12 cellular contexts compared by ENCODE assay signal in the genomic region with DNA sequence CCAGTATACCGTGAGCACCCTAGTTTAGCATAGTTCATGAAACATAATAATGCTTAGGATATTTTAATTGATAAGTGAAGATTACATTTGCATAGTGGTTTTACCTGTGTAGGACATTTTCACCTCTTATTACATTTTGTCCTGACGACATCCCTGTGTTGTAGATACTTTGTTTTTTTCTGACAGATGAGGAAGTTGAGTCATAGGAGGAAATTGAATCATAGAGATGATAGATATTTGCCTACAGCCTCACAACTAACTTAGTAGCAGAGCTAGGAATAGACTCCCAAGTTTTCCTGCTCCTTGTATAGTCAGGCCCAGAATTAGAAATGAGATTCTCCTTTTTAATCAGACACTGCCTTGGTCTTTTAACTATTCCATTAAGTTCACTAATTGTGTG.
DNase-seq lines count a peak whose midpoint lies in the region; ATAC-seq and TF ChIP-seq lines count a peak whose summit lies in the region.
"Had no signal": no experiment of that assay in that cellular context is flagged by ENCODE, and none has a peak within 500 bp of the region (broad histone marks: within the 10 kb centered on the region; RNA-seq: fewer than 3 reads in every experiment).

No MANE protein-coding gene starts in this region.

- no peak overlapping the region for H2BK5ac ChIP-seq in mesendoderm (ENCODE audit: low read length)

- H3K79me2 ChIP-seq in HCT116 (ENCODE audit: insufficient read depth, low read length) (no peaks in the 10 kb centered on the region), mesendoderm (ENCODE audit: control insufficient read depth, insufficient read depth, low read length) (no peaks in the 10 kb centered on the region)

- POLR2A ChIA-PET in HCT116 (lab: Charles Lee), result interaction anchor here (1.2 kb wide), 1 partner anchor 14 kb away, joined by 3 read pairs; no protein-coding TSS in a partner anchor

- no peak overlapping the region for H3K23ac ChIP-seq in mesendoderm (ENCODE audit: low read length)

- no peak overlapping the region for H3K18ac ChIP-seq in mesendoderm (ENCODE audit: low read length)

- TF ChIP-seq CTCF in HCT116 (IDR thresholded peaks at IDR 0.05 in 2 of 3, conservative IDR thresholded peaks at IDR 0.05 in 1 of 3; ENCODE audit: borderline replicate concordance in 1 of 3, insufficient read depth in 1 of 3, low read depth in 2 of 3, low read length in 2 of 3) (no peak), fibroblast of pulmonary artery (IDR thresholded peaks at IDR 0.05; ENCODE audit: low read length, missing control alignments) (no peak)

- no peak overlapping the region for H2BK15ac ChIP-seq in mesendoderm (replicated peaks; ENCODE audit: low read depth)

- H3K9me2 ChIP-seq in HCT116 (ENCODE audit: insufficient read depth), result no peaks in the 10 kb centered on the region

- BruUV-seq in HCT116 (replicated peaks; lab: Mats Ljungman, UMichigan), result no TSS peak

- TF ChIP-seq POLR2A in HCT116 (IDR thresholded peaks at IDR 0.05; ENCODE audit: borderline replicate concordance, extremely low read depth, insufficient read depth, insufficient read length), result no peak

- H3K9ac ChIP-seq in HCT116 (ENCODE audit: low read length) (no peak overlapping the region), mesendoderm (ENCODE audit: low read length) (no peak overlapping the region)

- no peak overlapping the region for H4K8ac ChIP-seq in mesendoderm (ENCODE audit: low read depth, low read length)

- ATAC-seq in HCT116, result no peak

- H3K79me1 ChIP-seq in mesendoderm (ENCODE audit: low read length), result no peaks in the 10 kb centered on the region

- H2AFZ ChIP-seq in HCT116 (ENCODE audit: low read depth, low read length, poor library complexity, severe bottlenecking), result no peak overlapping the region

- H3K27me3 ChIP-seq in HCT116 (ENCODE audit: insufficient read depth, low read length) (no peaks in the 10 kb centered on the region), mesendoderm (ENCODE audit: insufficient read depth, low read length, poor library complexity) (no peaks in the 10 kb centered on the region)
- H3K27me3 ChIP-seq: cardiac muscle cell had no signal

- no peak overlapping the region for H2BK120ac ChIP-seq in mesendoderm (ENCODE audit: low read depth, low read length)

- RAD21 ChIA-PET in HCT116 (lab: Charles Lee; ENCODE audit: low non-redundant PET in 1 of 2, low total read pairs in 2 of 2, uncharacterized antibody in 2 of 2, unreplicated experiment in 2 of 2), result no interaction called here

- H4K20me1 ChIP-seq in HCT116 (ENCODE audit: insufficient read depth), result no peaks in the 10 kb centered on the region

- intact Hi-C loops in HCT116 (cut with micrococcal nuclease), result no loop called here

- H3K36me3 ChIP-seq in HCT116 (ENCODE audit: control insufficient read depth in 1 of 2, insufficient read depth in 2 of 2, low read length in 2 of 2) (no peaks in the 10 kb centered on the region), mesendoderm (ENCODE audit: control insufficient read depth, insufficient read depth, low read length) (no peaks in the 10 kb centered on the region)
- H3K36me3 ChIP-seq: cardiac muscle cell had no signal

- H3K4ac ChIP-seq in mesendoderm (ENCODE audit: low read depth, low read length), result no peak overlapping the region

- H3K9me3 ChIP-seq in HCT116 (ENCODE audit: control insufficient read depth in 1 of 2, insufficient read depth in 1 of 2, low read depth in 1 of 2, low read length in 2 of 2), result no peaks in the 10 kb centered on the region

- no peak overlapping the region for H3K56ac ChIP-seq in mesendoderm (ENCODE audit: low read length)

- no peak for TF ChIP-seq RAD21 in HCT116 (IDR thresholded peaks at IDR 0.05; ENCODE audit: low read depth)

- CTCF ChIA-PET in HCT116 (lab: Charles Lee), result no interaction called here

- H3K4me3 ChIP-seq in HCT116 (replicated peaks in 1 of 2; ENCODE audit: low read depth in 1 of 2, low read length in 2 of 2) (no peak overlapping the region), fibroblast of pulmonary artery (replicated peaks; ENCODE audit: low read depth, low read length) (no peak overlapping the region), mesendoderm (ENCODE audit: low read length) (no peak overlapping the region)
- H3K4me3 ChIP-seq: cardiac muscle cell had no signal

- H4K5ac ChIP-seq in mesendoderm (ENCODE audit: low read length), result no peak overlapping the region

- H3K4me2 ChIP-seq in HCT116 (ENCODE audit: low read length) (0 out of 2 replicates have a peak overlapping the region, but pooled peaks have one; percentile 13), mesendoderm (ENCODE audit: low read length) (no peak overlapping the region)

- no peak overlapping the region for H3K27ac ChIP-seq in HCT116 (ENCODE audit: low read depth, low read length)
- no peak overlapping the region for H3K27ac ChIP-seq in mesendoderm (ENCODE audit: low read depth, low read length)
- H3K27ac ChIP-seq: cardiac muscle cell had no signal

- no peak overlapping the region for H2AK5ac ChIP-seq in mesendoderm (ENCODE audit: low read length)

- no CpG with 5 or more reads among the region's 2 CpGs for WGBS in mesendoderm (ENCODE audit: extremely low coverage, insufficient coverage, low lambda C conversion rate)

- H3K4me1 ChIP-seq in HCT116 (ENCODE audit: control insufficient read depth in 1 of 2, insufficient read depth in 2 of 2, low read length in 2 of 2), result peaks cover 0 to 4% of the 10 kb centered on the region in 2 experiments; a peak in 1 of 4 replicates
- no peaks in the 10 kb centered on the region for H3K4me1 ChIP-seq in mesendoderm (ENCODE audit: control insufficient read depth, low read depth, low read length)

- DNase-seq in A172 (ENCODE audit: low spot score) (peak; percentile 53), HCT116 (ENCODE audit: low read depth, low spot score) (no peak), SKM-1 treated with dmso at 0.1 percent for 144 hours (lab: John Stamatoyannopoulos, UW; ENCODE audit: unreplicated experiment) (peak; percentile 54), fibroblast of pulmonary artery (ENCODE audit: low read depth) (peak; percentile 76), NCI-H524 (lab: John Stamatoyannopoulos, UW) (no peak), NCI-H2171 (lab: John Stamatoyannopoulos, UW) (no peak), ureter (ENCODE audit: low spot score) (no peak), mesendoderm (no peak)
- DNase-seq: CD4-positive, alpha-beta memory T cell; natural killer cell; Right ventricle myocardium superior had no signal

TF ChIP-seq in HCT116, 20 proteins besides CTCF, POLR2A, EP300 and RAD21:
- no peak for TF ChIP-seq SP1 (IDR thresholded peaks at IDR 0.05; ENCODE audit: low read depth)
- no peak for TF ChIP-seq EZH2phosphoT487 (IDR thresholded peaks at IDR 0.05; ENCODE audit: borderline replicate concordance)
- TF ChIP-seq FOSL1 (IDR thresholded peaks at IDR 0.05; ENCODE audit: low read depth), result peak; percentile 45; the same call in 1 of the 2 replicates
- no peak for TF ChIP-seq YY1 (IDR thresholded peaks at IDR 0.05; ENCODE audit: extremely low read depth, insufficient replicate concordance, low read depth, low read length)
- no peak for TF ChIP-seq ELF1 (IDR thresholded peaks at IDR 0.05; ENCODE audit: borderline replicate concordance, low read depth)
- TF ChIP-seq CEBPB (IDR thresholded peaks at IDR 0.05; ENCODE audit: low read depth), result no peak
TF ChIP-seq in HCT116: peak in this region for 1.

Comparison
In these comparisons a context has a peak if more than half of its experiments do, and no peak if none do; other contexts are left out.
1. DNase-seq: peak in A172 (single experiment), SKM-1 treated with dmso at 0.1 percent for 144 hours (single experiment) and fibroblast of pulmonary artery (single experiment); none in HCT116 (single experiment), NCI-H524 (0 of 2), NCI-H2171 (single experiment), ureter (single experiment) and mesendoderm (single experiment).